In genomic region chr17:47323382-47324223, GRCh38 we compare ENCODE assay signal across 8 cellular contexts. TPM values are rescaled to one million over a fixed set of nuclear protein-coding genes. Genes with fewer than 3 reads are reported as not detected.
A peak's percentile ranks its signal among the peaks of the same experiment; 100 is the strongest.
DNase-seq lines count a peak whose midpoint lies in the region; ATAC-seq and TF ChIP-seq lines count a peak whose summit lies in the region.

Gene EFCAB13 (plus strand): TSS chr17:47323955. CDS start chr17:47328354, 4,399 bp downstream.

- ATAC-seq in GM18909 (IDR thresholded peaks at IDR 0.05; ENCODE audit: poor library complexity, unreplicated experiment): peak; percentile 84
- peak; percentile 78 for ATAC-seq in HG03139 (IDR thresholded peaks at IDR 0.05; ENCODE audit: unreplicated experiment)

- TF ChIP-seq CTCF in AG09309 (IDR thresholded peaks at IDR 0.05; ENCODE audit: control insufficient read depth, insufficient read depth, low read depth, low read length, missing control alignments): peak; percentile 7

- H3K4me3 ChIP-seq in AG09309 (ENCODE audit: control insufficient read depth, low read depth, low read length): peak within 1 kb of the TSS; percentile 82

- no peak for DNase-seq in AG09309 (ENCODE audit: low read depth)
- DNase-seq in NCI-H2227 treated with DMSO at 0.1 percent for 48 hours (lab: John Stamatoyannopoulos, UW): peak; percentile 95
- DNase-seq in activated CD4-positive, CD25-positive, alpha-beta regulatory T cell treated with anti-CD3 and anti-CD28 coated beads, Interleukin-2, amount 50 U/mL, for 72 hours: peak; percentile 75
- peak; percentile 38 for DNase-seq in cerebellum (ENCODE audit: low spot score)
- DNase-seq in kidney glomerular epithelial cell (lab: John Stamatoyannopoulos, UW): peak; percentile 72
- peak; percentile 42 to 57 for DNase-seq in stimulated activated CD4-positive, alpha-beta T cell treated with anti-CD3 and anti-CD28 coated beads, Interleukin-1b, Interleukin-23, amount 100 ng/mL, for 1 hour (ENCODE audit: low read depth in 2 of 2)

RNA-seq across cellular contexts. Expression of gene EFCAB13, which starts in this region (rescaled TPM):
- total RNA-seq in cerebellum: 7.4 TPM
